8 cellular contexts compared by ENCODE assay signal in the genomic region with DNA sequence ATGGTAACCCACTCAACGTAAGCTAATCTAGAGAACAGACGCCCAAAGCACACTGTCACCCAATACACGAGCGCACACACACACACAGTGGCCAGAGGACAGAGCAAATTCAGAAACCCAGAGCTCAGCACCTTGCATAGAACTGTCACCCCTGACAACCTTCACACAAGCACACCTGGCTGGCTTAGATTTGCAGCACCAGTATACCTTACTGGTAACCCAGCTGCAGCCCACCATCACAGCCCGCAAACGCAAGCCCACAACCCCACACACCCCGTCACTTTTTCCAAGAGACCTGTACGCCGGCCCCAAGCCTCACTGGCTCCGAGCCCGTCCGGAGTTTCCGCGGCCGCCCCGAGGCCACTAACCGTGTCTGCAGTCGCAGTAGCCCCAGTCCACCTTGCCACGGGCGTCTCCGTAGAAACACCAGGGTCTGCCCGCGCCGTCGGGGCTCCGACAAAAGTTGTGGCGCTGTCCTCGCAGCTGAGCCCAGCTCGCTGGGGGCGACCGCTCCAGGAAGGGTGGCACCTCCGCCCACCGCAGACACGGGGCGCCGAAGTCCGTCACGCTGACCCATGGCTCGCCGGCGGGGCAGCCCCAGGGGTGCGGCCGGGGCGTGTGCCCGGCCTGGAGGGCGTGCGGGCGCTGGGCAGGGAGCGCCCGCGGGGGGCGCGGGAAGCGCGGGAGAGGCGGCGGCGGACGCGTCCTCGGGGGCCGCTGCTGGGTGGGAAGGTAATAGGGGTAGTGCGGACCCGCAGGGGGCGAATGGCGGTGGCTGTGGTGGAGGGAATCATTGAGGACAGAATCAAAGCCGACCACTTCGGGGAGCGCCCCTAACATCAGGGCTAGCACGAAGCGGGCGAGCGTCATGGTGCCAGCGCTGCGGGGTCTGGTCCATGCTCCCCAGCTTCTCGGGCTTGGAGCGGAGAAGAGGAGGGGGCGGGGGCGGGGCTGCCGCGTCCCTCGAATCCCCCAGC. TPM values are rescaled to one million over a fixed set of nuclear protein-coding genes. Genes with fewer than 3 reads are reported as not detected.
DNase-seq lines count a peak whose midpoint lies in the region; ATAC-seq and TF ChIP-seq lines count a peak whose summit lies in the region.

No MANE protein-coding gene starts in this region.

- no peaks in the 10 kb centered on the region for H3K36me3 ChIP-seq in CD4-positive, alpha-beta memory T cell (ENCODE audit: insufficient read depth, low read length)
- H3K36me3 ChIP-seq in endodermal cell (ENCODE audit: control insufficient read depth, insufficient read depth, low read length) (no peaks in the 10 kb centered on the region), mucosa of rectum (ENCODE audit: control insufficient read depth in 2 of 2, insufficient read depth in 2 of 2, low read length in 2 of 2) (no peaks in the 10 kb centered on the region)

- H3K4me1 ChIP-seq in CD4-positive, alpha-beta memory T cell (ENCODE audit: insufficient read depth, low read length), result peaks cover 12% of the 10 kb centered on the region
- peaks cover 4% of the 10 kb centered on the region for H3K4me1 ChIP-seq in endodermal cell (ENCODE audit: control insufficient read depth, insufficient read depth, low read length)
- H3K4me1 ChIP-seq in mucosa of rectum (ENCODE audit: control insufficient read depth in 2 of 2, insufficient read depth in 2 of 2, low read length in 2 of 2), result peaks cover 0 to 20% of the 10 kb centered on the region in 2 donors

- DNase-seq in CD4-positive, alpha-beta memory T cell, result peak in 2 of 5 donors; percentile 1 to 40
- DNase-seq in SK-N-DZ (ENCODE audit: low spot score) (peak; percentile 48), endodermal cell (peak; percentile 84), occipital lobe (lab: John Stamatoyannopoulos, UW) (no peak), NCI-H2107 (lab: John Stamatoyannopoulos, UW) (no peak)

- peaks cover 8 to 17% (median 11%) of the 10 kb centered on the region in 4 donors for H3K4me1 Mint-ChIP-seq in CD4-positive, alpha-beta memory T cell
- peaks cover 17% of the 10 kb centered on the region for H3K4me1 Mint-ChIP-seq in endodermal cell

- no peaks in the 10 kb centered on the region for H3K9me3 ChIP-seq in CD4-positive, alpha-beta memory T cell (ENCODE audit: control insufficient read depth in 1 of 2, low read length in 2 of 2)
- no peaks in the 10 kb centered on the region for H3K9me3 ChIP-seq in endodermal cell (ENCODE audit: control insufficient read depth, low read length)
- H3K9me3 ChIP-seq in mucosa of rectum (ENCODE audit: control insufficient read depth in 2 of 2, low read length in 2 of 2), result no peaks in the 10 kb centered on the region

- H3K27ac ChIP-seq in CD4-positive, alpha-beta memory T cell (ENCODE audit: low read depth, low read length), result no peak overlapping the region
- H3K27ac ChIP-seq in endodermal cell (ENCODE audit: low read depth, low read length) (no peak overlapping the region), mucosa of rectum (ENCODE audit: low read depth in 2 of 2, low read length in 2 of 2) (peak overlapping the region; percentile 84 to 88)

- H3K4me3 ChIP-seq in CD4-positive, alpha-beta memory T cell (ENCODE audit: low read length in 2 of 2), result no peak overlapping the region
- H3K4me3 ChIP-seq in endodermal cell (ENCODE audit: low read length), result peak overlapping the region; percentile 76
- H3K4me3 ChIP-seq in mucosa of rectum (ENCODE audit: low read length in 2 of 2), result peak overlapping the region; percentile 66 to 70

- peak; percentile 19 for ATAC-seq in GM19351 (IDR thresholded peaks at IDR 0.05; ENCODE audit: unreplicated experiment)
- ATAC-seq in HG03196 (IDR thresholded peaks at IDR 0.05; ENCODE audit: unreplicated experiment), result peak; percentile 21

- H3K9ac ChIP-seq in endodermal cell (ENCODE audit: extremely low read depth, low read length, poor library complexity, severe bottlenecking) (no peak overlapping the region), mucosa of rectum (ENCODE audit: low read depth in 1 of 2, low read length in 2 of 2) (peak overlapping the region; percentile 44 to 81)

- H3K27ac Mint-ChIP-seq in CD4-positive, alpha-beta memory T cell, result no peak overlapping the region
- H3K27ac Mint-ChIP-seq in endodermal cell, result no peak overlapping the region

- H3K27me3 ChIP-seq in CD4-positive, alpha-beta memory T cell (ENCODE audit: insufficient read depth, low read length), result peaks cover 24% of the 10 kb centered on the region
- H3K27me3 ChIP-seq in endodermal cell (ENCODE audit: control insufficient read depth, insufficient read depth, low read length, poor library complexity, severe bottlenecking) (peaks cover 49% of the 10 kb centered on the region), mucosa of rectum (ENCODE audit: control insufficient read depth in 2 of 2, insufficient read depth in 2 of 2, low read length in 2 of 2) (peaks cover under 1 to 6% of the 10 kb centered on the region in 2 donors)

- peaks cover 55 to 66% of the 10 kb centered on the region in 2 donors for H3K27me3 Mint-ChIP-seq in CD4-positive, alpha-beta memory T cell
- H3K27me3 Mint-ChIP-seq in endodermal cell (ENCODE audit: insufficient read depth), result peaks cover 45% of the 10 kb centered on the region

- 6 to 7% methylated on average over 18 to 79 of the region's 82 CpGs for WGBS in endodermal cell (ENCODE audit: insufficient coverage in 1 of 2, insufficient read length in 1 of 2), 2 experiments

- H3K4me3 Mint-ChIP-seq in CD4-positive, alpha-beta memory T cell, result peak overlapping the region; percentile 43 to 85 (median 72)
- peak overlapping the region; percentile 60 for H3K4me3 Mint-ChIP-seq in endodermal cell

- no peaks in the 10 kb centered on the region for H3K36me3 Mint-ChIP-seq in CD4-positive, alpha-beta memory T cell
- no peaks in the 10 kb centered on the region for H3K36me3 Mint-ChIP-seq in endodermal cell (ENCODE audit: low read depth)

- POLR2A ChIA-PET in CD4-positive, alpha-beta memory T cell (lab: Charles Lee; ENCODE audit: partially characterized antibody), result interaction anchor here (0.7 to 1.7 kb wide), 2 partner anchors 72 to 73 kb away, joined by 4 to 5 read pairs; no protein-coding TSS in a partner anchor

- intact Hi-C loops in CD4-positive, alpha-beta memory T cell (cut with micrococcal nuclease), result loop anchor here (1.0 kb wide), 1 partner anchor 71 kb away; no protein-coding TSS in a partner anchor

- no peak for TF ChIP-seq CTCF in endodermal cell (conservative IDR thresholded peaks at IDR 0.05)

- H3K9me3 Mint-ChIP-seq in CD4-positive, alpha-beta memory T cell, result no peaks in the 10 kb centered on the region
- H3K9me3 Mint-ChIP-seq in endodermal cell, result no peaks in the 10 kb centered on the region

- CTCF ChIA-PET in CD4-positive, alpha-beta memory T cell (lab: Charles Lee; ENCODE audit: partially characterized antibody), result interaction anchor here (0.8 to 3.9 kb wide), 7 partner anchors 8 to 71 kb away, joined by 3 to 16 read pairs (median 6); no protein-coding TSS in a partner anchor

RNA-seq across cellular contexts. Expression of gene PRSS12, which starts 0.7 kb away (rescaled TPM):
- not detected for total RNA-seq in CD4-positive, alpha-beta memory T cell
- under 1 TPM in 1 of 2 donors, not detected in 1; 0.03 TPM for polyA plus RNA-seq in CD4-positive, alpha-beta memory T cell
- 4.9 and 5.1 TPM in 2 replicates for polyA plus RNA-seq in SK-N-DZ (2014; cell fraction: cytosol; rRNA removed)
- polyA plus RNA-seq in SK-N-DZ (2014; cell fraction: nucleus; rRNA removed), result 4.2 and 6.2 TPM in 2 replicates
- total RNA-seq in endodermal cell (1 to 10 TPM; 4.1 to 5.3 TPM), occipital lobe (54.9 TPM)
- polyA plus RNA-seq in endodermal cell (2013, experiment 1 of 2), result 7.4 TPM
- polyA plus RNA-seq in endodermal cell (2013, experiment 2 of 2), result 8.1 TPM

Comparison
In these comparisons a context has a peak if more than half of its experiments do, and no peak if none do; other contexts are left out.
1. DNase-seq: peak in SK-N-DZ (single experiment) and endodermal cell (single experiment); none in occipital lobe (single experiment) and NCI-H2107 (single experiment).
2. H3K27ac ChIP-seq: peak in mucosa of rectum (2 of 2); none in CD4-positive, alpha-beta memory T cell (single experiment) and endodermal cell (single experiment).
3. H3K4me3 ChIP-seq: peak in endodermal cell (single experiment) and mucosa of rectum (2 of 2); none in CD4-positive, alpha-beta memory T cell (0 of 2).
4. RNA of gene PRSS12, which starts 0.7 kb away (total RNA-seq): 54.9 TPM in occipital lobe (single experiment) and 4.1 to 5.3 TPM in endodermal cell; not detected in CD4-positive, alpha-beta memory T cell; every median in the first group is over 4 times any median in the second.